Comparison of ENCODE assay signal across 22 cellular contexts in the genomic region with DNA sequence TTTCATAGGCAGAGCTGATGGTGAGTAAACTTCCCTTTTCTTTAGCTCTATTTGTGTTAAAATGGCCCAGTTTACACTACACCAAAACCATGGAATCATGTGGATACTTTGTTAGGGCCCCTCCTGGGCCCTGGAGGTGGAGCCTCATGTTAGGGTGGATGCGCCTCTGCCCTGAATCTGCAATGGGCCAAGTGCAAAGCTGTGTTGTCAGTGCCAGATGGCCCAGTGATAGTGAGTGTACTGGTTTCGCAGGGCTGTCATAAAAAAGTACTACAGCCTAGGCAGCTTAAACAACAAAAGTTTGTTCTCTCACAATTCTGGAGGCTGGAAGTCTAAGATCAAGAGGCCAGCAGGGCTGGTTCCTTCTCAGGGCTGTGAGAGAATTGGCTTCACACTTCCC.
"Had no signal": no experiment of that assay in that cellular context is flagged by ENCODE, and none has a peak within 500 bp of the region (broad histone marks: within the 10 kb centered on the region; RNA-seq: fewer than 3 reads in every experiment).

No MANE protein-coding gene starts in this region.

- H3K27ac Mint-ChIP-seq: activated CD8-positive, alpha-beta T cell treated with anti-CD3 and anti-CD28 coated beads, Interleukin-2, amount 10 ng/mL, durations not matched to agents 7 days and 5 days; activated naive CD4-positive, alpha-beta T cell treated with anti-CD3 and anti-CD28 coated beads for 36 hours; activated naive CD8-positive, alpha-beta T cell treated with anti-CD3 and anti-CD28 coated beads, Interleukin-2, amount 10 ng/mL, durations not matched to agents 7 days and 5 days; activated T-cell treated with anti-CD3 and anti-CD28 coated beads, Interleukin-2, amount 50 U/mL, for 24 hours; activated T-helper 2 cell treated with anti-CD3 and anti-CD28 coated beads, Interferon-gamma antibody, Interleukin-2, Interleukin-4, amounts not matched to agents 10 μg/mL and 5 μg/mL and 100 μg/mL, durations not matched to agents 14 hours and 24 hours and 36 hours; memory B cell; nephron progenitor cell had no signal

- H3K4me1 Mint-ChIP-seq: activated naive CD8-positive, alpha-beta T cell treated with anti-CD3 and anti-CD28 coated beads, Interleukin-2, amount 10 ng/mL, durations not matched to agents 7 days and 5 days had no signal

- H3K9me3 Mint-ChIP-seq: activated naive CD4-positive, alpha-beta T cell treated with anti-CD3 and anti-CD28 coated beads for 36 hours; activated naive CD8-positive, alpha-beta T cell treated with anti-CD3 and anti-CD28 coated beads, Interleukin-2, amount 10 ng/mL, durations not matched to agents 7 days and 5 days; activated T-cell treated with anti-CD3 and anti-CD28 coated beads, Interleukin-2, amount 50 U/mL, for 24 hours; activated T-helper 2 cell treated with anti-CD3 and anti-CD28 coated beads, Interferon-gamma antibody, Interleukin-2, Interleukin-4, amounts not matched to agents 10 μg/mL and 5 μg/mL and 100 μg/mL, durations not matched to agents 14 hours and 24 hours and 36 hours; memory B cell; nephron progenitor cell had no signal

- H3K27me3 ChIP-seq: stomach, suprapubic skin, tibial nerve had no signal

- FAIRE-seq: islet of Langerhans, TTC549 had no signal

- ATAC-seq: activated CD8-positive, alpha-beta T cell treated with anti-CD3 and anti-CD28 coated beads, Interleukin-2, amount 10 ng/mL, durations not matched to agents 7 days and 5 days had no signal

- H3K4me3 Mint-ChIP-seq: activated CD8-positive, alpha-beta T cell treated with anti-CD3 and anti-CD28 coated beads, Interleukin-2, amount 10 ng/mL, durations not matched to agents 7 days and 5 days; activated naive CD4-positive, alpha-beta T cell treated with anti-CD3 and anti-CD28 coated beads for 36 hours; activated naive CD8-positive, alpha-beta T cell treated with anti-CD3 and anti-CD28 coated beads, Interleukin-2, amount 10 ng/mL, durations not matched to agents 7 days and 5 days; activated T-cell treated with anti-CD3 and anti-CD28 coated beads, Interleukin-2, amount 50 U/mL, for 24 hours; memory B cell; nephron progenitor cell had no signal

- H3K36me3 ChIP-seq: stomach, suprapubic skin, tibial nerve, WERI-Rb-1 had no signal

- DNase-seq: activated CD4-positive, alpha-beta T cell treated with anti-CD3 and anti-CD28 coated beads for 1 hour; activated CD4-positive, alpha-beta T cell treated with anti-CD3 and anti-CD28 coated beads, Interleukin-2, amount 50 U/mL, for 1 hour; activated CD8-positive, alpha-beta T cell treated with anti-CD3 and anti-CD28 coated beads, Interleukin-2, amount 10 ng/mL, durations not matched to agents 7 days and 5 days; activated naive CD4-positive, alpha-beta T cell treated with anti-CD3 and anti-CD28 coated beads for 36 hours; activated naive CD8-positive, alpha-beta T cell treated with anti-CD3 and anti-CD28 coated beads, Interleukin-2, amount 10 ng/mL, durations not matched to agents 7 days and 5 days; activated T-cell treated with anti-CD3 and anti-CD28 coated beads, Interleukin-2, amount 50 U/mL, for 24 hours; amniotic stem cell; effector CD4-positive, alpha-beta T cell; foreskin melanocyte; left cardiac atrium; nephron progenitor cell; stimulated activated CD4-positive, alpha-beta T cell treated with anti-CD3 and anti-CD28 coated beads, Interleukin-12 subunit alpha, Interleukin-12 subunit beta, amount 100 ng/mL, for 4 hours; stimulated activated CD4-positive, alpha-beta T cell treated with anti-CD3 and anti-CD28 coated beads, Interleukin-4, amount 100 ng/mL, for 4 hours; stomach; T-helper 1 cell; WERI-Rb-1 had no signal

- H3K36me3 Mint-ChIP-seq: activated naive CD8-positive, alpha-beta T cell treated with anti-CD3 and anti-CD28 coated beads, Interleukin-2, amount 10 ng/mL, durations not matched to agents 7 days and 5 days; memory B cell had no signal

- H3K27me3 Mint-ChIP-seq: activated naive CD8-positive, alpha-beta T cell treated with anti-CD3 and anti-CD28 coated beads, Interleukin-2, amount 10 ng/mL, durations not matched to agents 7 days and 5 days; activated T-cell treated with anti-CD3 and anti-CD28 coated beads, Interleukin-2, amount 50 U/mL, for 24 hours; memory B cell had no signal

- H3K4me3 ChIP-seq: stomach, suprapubic skin, tibial nerve had no signal
